22 cellular contexts compared by ENCODE assay signal in the genomic region with DNA sequence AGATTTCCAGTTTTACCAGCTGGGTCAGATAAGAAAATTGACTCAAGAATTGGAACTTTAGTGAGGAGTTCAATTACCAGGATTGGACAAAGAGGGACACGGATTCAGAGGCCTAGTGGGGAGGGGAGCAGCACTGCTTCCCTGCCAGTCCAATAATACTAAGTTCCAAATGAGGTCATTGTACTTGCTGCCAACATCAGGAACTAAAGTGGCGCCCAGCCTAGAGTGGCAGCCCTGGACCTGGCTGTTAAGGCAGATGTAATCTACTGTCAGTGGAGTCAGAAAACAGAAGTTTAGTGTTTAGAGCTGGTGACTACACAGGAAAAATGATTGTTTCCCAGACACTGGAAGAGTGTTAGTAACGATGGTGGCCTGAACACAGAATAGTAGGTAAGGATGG.
"Had no signal": no experiment of that assay in that cellular context is flagged by ENCODE, and none has a peak within 500 bp of the region (broad histone marks: within the 10 kb centered on the region; RNA-seq: fewer than 3 reads in every experiment).

No MANE protein-coding gene starts in this region.

- DNase-seq: activated CD4-positive, alpha-beta T cell treated with anti-CD3 and anti-CD28 coated beads, Interleukin-2, amount 50 U/mL, for 48 hours; activated CD4-positive, CD25-positive, alpha-beta regulatory T cell treated with anti-CD3 and anti-CD28 coated beads, Interleukin-2, amount 50 U/mL, for 72 hours; activated CD8-positive, alpha-beta memory T cell treated with anti-CD3 and anti-CD28 coated beads, Interleukin-2, amount 10 ng/mL, durations not matched to agents 7 days and 5 days; activated effector memory CD4-positive, alpha-beta T cell treated with anti-CD3 and anti-CD28 coated beads, Interleukin-2, amount 50 U/mL, for 16 hours; activated naive CD8-positive, alpha-beta T cell treated with anti-CD3 and anti-CD28 coated beads for 36 hours; activated T-cell treated with anti-CD3 and anti-CD28 coated beads, Interleukin-2, amount 50 U/mL, for 24 hours; colonic mucosa; esophagus squamous epithelium; foreskin melanocyte; immature natural killer cell; left colon; mesendoderm; nephron progenitor cell; SHP77; spleen; stimulated activated CD4-positive, alpha-beta T cell treated with anti-CD3 and anti-CD28 coated beads, Interleukin-1b, Interleukin-23, amount 100 ng/mL, for 48 hours; T-helper 2 cell; transverse colon had no signal

- ATAC-seq: activated CD8-positive, alpha-beta memory T cell treated with anti-CD3 and anti-CD28 coated beads, Interleukin-2, amount 10 ng/mL, durations not matched to agents 7 days and 5 days; left colon; sciatic nerve; stimulated activated memory B cell treated with anti-CD40 and anti-IgM and Interleukin-4, amounts not matched to agents 10 μg/mL and 1 μg/mL and 100 μg/mL, for 72 hours had no signal

- H3K27me3 ChIP-seq: cardiac muscle cell, colonic mucosa, esophagus squamous epithelium, spleen, transverse colon had no signal

- H3K27ac ChIP-seq: cardiac muscle cell, colonic mucosa, esophagus squamous epithelium, parathyroid adenoma, spleen, transverse colon had no signal

- H3K9me3 ChIP-seq: colonic mucosa, esophagus squamous epithelium, spleen, transverse colon had no signal

- H3K36me3 ChIP-seq: cardiac muscle cell, colonic mucosa, esophagus squamous epithelium, spleen, transverse colon had no signal

- H3K4me3 ChIP-seq: cardiac muscle cell, colonic mucosa, esophagus squamous epithelium, spleen, transverse colon had no signal

- H3K4me1 ChIP-seq: colonic mucosa, esophagus squamous epithelium, parathyroid adenoma, spleen, transverse colon had no signal
